In the genomic region with DNA sequence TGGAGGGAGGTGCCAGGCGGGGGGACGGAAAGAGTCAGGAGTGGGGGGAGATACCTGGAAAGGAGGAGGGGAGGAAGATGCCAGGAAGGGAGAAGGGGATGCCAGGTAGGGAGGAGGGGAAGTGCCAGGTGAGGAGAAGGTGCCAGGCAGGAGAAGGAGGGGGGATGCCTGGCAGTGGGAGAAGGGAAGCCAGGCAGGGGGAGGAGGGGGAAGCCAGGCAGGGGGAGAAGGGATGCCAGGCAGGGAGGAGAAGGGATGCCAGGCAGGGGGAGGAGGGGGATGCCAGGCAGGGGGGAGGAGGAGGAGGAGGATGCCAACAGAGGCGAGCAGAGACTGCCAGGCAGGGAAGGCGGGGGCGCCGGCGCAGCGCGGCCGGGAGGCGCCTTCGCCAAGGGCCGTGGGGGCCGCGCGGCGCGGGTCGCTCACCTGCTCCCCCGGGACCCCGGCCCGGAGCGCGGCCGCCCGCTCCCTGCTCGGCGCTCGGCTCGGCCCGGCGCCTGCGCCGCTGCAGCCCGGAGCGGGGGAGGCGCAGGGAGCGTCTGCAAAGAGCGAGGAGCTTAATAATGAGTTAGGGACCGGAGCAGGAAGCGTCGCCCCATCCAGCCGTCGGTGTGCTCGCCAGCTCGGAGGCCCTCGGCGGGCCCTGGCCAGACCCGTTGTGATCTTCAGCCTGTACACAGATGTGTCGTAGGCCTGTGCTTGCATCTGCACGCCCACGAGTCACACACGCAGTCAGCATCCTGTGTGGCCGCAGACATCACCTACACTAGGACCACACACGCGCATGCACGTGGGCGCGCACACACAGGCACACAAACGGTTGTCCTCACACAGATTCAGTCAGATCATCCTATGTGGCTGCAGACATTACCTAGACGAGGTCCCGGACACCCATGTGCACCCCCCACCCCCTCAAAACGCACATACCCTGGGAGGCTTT, we compare ENCODE assay signal across 8 cellular contexts. TPM values are rescaled to one million over a fixed set of nuclear protein-coding genes. Genes with fewer than 3 reads are reported as not detected.
A peak's percentile ranks its signal among the peaks of the same experiment; 100 is the strongest.
DNase-seq lines count a peak whose midpoint lies in the region; ATAC-seq and TF ChIP-seq lines count a peak whose summit lies in the region.

No MANE protein-coding gene starts in this region.

- H3K4me3 ChIP-seq in DOHH2 (ENCODE audit: low read length) = peak overlapping the region; percentile 41
- H3K4me3 ChIP-seq in NT2/D1 (ENCODE audit: insufficient read length, low read depth) = peak overlapping the region; percentile 39
- peak overlapping the region; percentile 29 for H3K4me3 ChIP-seq in fibroblast of mammary gland (ENCODE audit: control insufficient read depth, low read depth, low read length)

- no peaks in the 10 kb centered on the region for H4K20me1 ChIP-seq in DOHH2 (ENCODE audit: control insufficient read depth, insufficient read depth, low read depth, low read length)

- H3K4me2 ChIP-seq in DOHH2 (ENCODE audit: low read length) = peak overlapping the region; percentile 49

- DNase-seq in NT2/D1 (ENCODE audit: low read depth, low spot score) (peak; percentile 46), fibroblast of mammary gland (ENCODE audit: low read depth) (peak; percentile 57)
- DNase-seq in activated T-cell treated with anti-CD3 and anti-CD28 coated beads, Interleukin-2, amount 50 U/mL, for 48 hours = peak; percentile 67 to 76
- DNase-seq in naive thymus-derived CD8-positive, alpha-beta T cell = peak; percentile 22 to 76 (median 52)
- DNase-seq in stimulated activated naive B cell treated with anti-CD40 and anti-IgM and Interleukin-4, amounts not matched to agents 10 μg/mL and 1 μg/mL and 100 μg/mL, for 72 hours = peak; percentile 37

- H3K27me3 Mint-ChIP-seq in naive thymus-derived CD8-positive, alpha-beta T cell = peaks cover 0 to 18% (median 2%) of the 10 kb centered on the region in 5 donors
- H3K27me3 Mint-ChIP-seq in stimulated activated naive B cell treated with anti-CD40 and anti-IgM and Interleukin-4, amounts not matched to agents 10 μg/mL and 1 μg/mL and 100 μg/mL, for 72 hours = peaks cover 64 to 74% of the 10 kb centered on the region in 2 donors

- peaks cover 31 to 48% (median 42%) of the 10 kb centered on the region in 4 donors for H3K4me1 Mint-ChIP-seq in naive thymus-derived CD8-positive, alpha-beta T cell
- H3K4me1 Mint-ChIP-seq in stimulated activated naive B cell treated with anti-CD40 and anti-IgM and Interleukin-4, amounts not matched to agents 10 μg/mL and 1 μg/mL and 100 μg/mL, for 72 hours = peaks cover 9 to 17% of the 10 kb centered on the region in 2 donors

- no peaks in the 10 kb centered on the region for H3K9me3 Mint-ChIP-seq in naive thymus-derived CD8-positive, alpha-beta T cell
- H3K9me3 Mint-ChIP-seq in stimulated activated naive B cell treated with anti-CD40 and anti-IgM and Interleukin-4, amounts not matched to agents 10 μg/mL and 1 μg/mL and 100 μg/mL, for 72 hours = no peaks in the 10 kb centered on the region

- no peaks in the 10 kb centered on the region for H3K79me2 ChIP-seq in DOHH2 (ENCODE audit: control insufficient read depth, low read length)

- peak; percentile 46 for ATAC-seq in HG03520 (IDR thresholded peaks at IDR 0.05; ENCODE audit: unreplicated experiment)
- ATAC-seq in naive thymus-derived CD8-positive, alpha-beta T cell = peak; percentile 78 to 84
- ATAC-seq in stimulated activated naive B cell treated with anti-CD40 and anti-IgM and Interleukin-4, amounts not matched to agents 10 μg/mL and 1 μg/mL and 100 μg/mL, for 72 hours (replicated peaks) = peak; percentile 89 to 92
- ATAC-seq in GM19328 (IDR thresholded peaks at IDR 0.05; ENCODE audit: unreplicated experiment) = no peak

- no peaks in the 10 kb centered on the region for H3K36me3 ChIP-seq in DOHH2 (ENCODE audit: control insufficient read depth, low read length)
- H3K36me3 ChIP-seq in NT2/D1 (ENCODE audit: insufficient read depth, insufficient read length, low read length) = no peaks in the 10 kb centered on the region

- peak overlapping the region; percentile 79 to 91 (median 86) for H3K4me3 Mint-ChIP-seq in naive thymus-derived CD8-positive, alpha-beta T cell
- H3K4me3 Mint-ChIP-seq in stimulated activated naive B cell treated with anti-CD40 and anti-IgM and Interleukin-4, amounts not matched to agents 10 μg/mL and 1 μg/mL and 100 μg/mL, for 72 hours = peak overlapping the region; percentile 68 to 74

- H3K27me3 ChIP-seq in DOHH2 (ENCODE audit: control insufficient read depth, low read length) (peaks cover 35% of the 10 kb centered on the region), NT2/D1 (ENCODE audit: insufficient read depth, insufficient read length) (peaks cover 37% of the 10 kb centered on the region)

- peaks cover 3% of the 10 kb centered on the region; the same call in 1 of the 2 replicates for H3K4me1 ChIP-seq in DOHH2 (ENCODE audit: control insufficient read depth, low read length)
- peaks cover 11% of the 10 kb centered on the region for H3K4me1 ChIP-seq in NT2/D1 (ENCODE audit: insufficient read depth, insufficient read length)

- no peaks in the 10 kb centered on the region for H3K9me2 ChIP-seq in DOHH2 (replicated peaks; ENCODE audit: control insufficient read depth, low read length)

- H3K9ac ChIP-seq in NT2/D1 (ENCODE audit: insufficient read length, low read depth) = peak overlapping the region; percentile 36

- H3K9me3 ChIP-seq in DOHH2 (ENCODE audit: control insufficient read depth, insufficient read depth, low read length) (no peaks in the 10 kb centered on the region), NT2/D1 (ENCODE audit: insufficient read depth, low read length) (no peaks in the 10 kb centered on the region)

- TF ChIP-seq CTCF in DOHH2 (IDR thresholded peaks at IDR 0.05; ENCODE audit: low read depth, low read length, poor library complexity, severe bottlenecking) (no peak), fibroblast of mammary gland (conservative IDR thresholded peaks at IDR 0.05; ENCODE audit: control insufficient read depth, insufficient read depth, low read depth, low read length) (no peak)

- POLR2A ChIA-PET in naive thymus-derived CD8-positive, alpha-beta T cell (lab: Charles Lee) = interaction anchor here (0.8 to 1.5 kb wide), 3 partner anchors 10 to 28 kb away, joined by 3 to 7 read pairs (median 3); partner anchors contain the start of gene SMARCD3

- H3F3A ChIP-seq in DOHH2 (ENCODE audit: control insufficient read depth, insufficient read depth) = no peaks in the 10 kb centered on the region

- H3K27ac ChIP-seq in DOHH2 (ENCODE audit: low read depth, low read length) = no peak overlapping the region

- no peaks in the 10 kb centered on the region for H3K36me3 Mint-ChIP-seq in naive thymus-derived CD8-positive, alpha-beta T cell
- no peaks in the 10 kb centered on the region for H3K36me3 Mint-ChIP-seq in stimulated activated naive B cell treated with anti-CD40 and anti-IgM and Interleukin-4, amounts not matched to agents 10 μg/mL and 1 μg/mL and 100 μg/mL, for 72 hours

- H3K27ac Mint-ChIP-seq in naive thymus-derived CD8-positive, alpha-beta T cell = peak overlapping the region; percentile 77 to 94 (median 86)
- H3K27ac Mint-ChIP-seq in stimulated activated naive B cell treated with anti-CD40 and anti-IgM and Interleukin-4, amounts not matched to agents 10 μg/mL and 1 μg/mL and 100 μg/mL, for 72 hours = no peak overlapping the region

RNA-seq across cellular contexts. Expression of gene SMARCD3, which starts 28.4 kb away (rescaled TPM):
- 10 to 100 TPM in 1 of 2 experiments, 1 to 10 TPM in 1; 9.7 to 11.8 TPM for total RNA-seq in naive thymus-derived CD8-positive, alpha-beta T cell
- polyA plus RNA-seq in naive thymus-derived CD8-positive, alpha-beta T cell = 10 to 100 TPM in 2 of 3 donors, 1 to 10 TPM in 1; 9.8 to 18.6 (median 15.6) TPM

RNA-seq across cellular contexts. Expression of gene CHPF2, which starts 44.6 kb away (rescaled TPM):
- total RNA-seq in naive thymus-derived CD8-positive, alpha-beta T cell = 10 to 100 TPM; 47.8 to 48.6 TPM
- polyA plus RNA-seq in naive thymus-derived CD8-positive, alpha-beta T cell = 10 to 100 TPM; 16.8 to 20.1 (median 17.6) TPM

RNA-seq across cellular contexts. Expression of gene ABCF2, which starts 49.9 kb away (rescaled TPM):
- total RNA-seq in naive thymus-derived CD8-positive, alpha-beta T cell = 10 to 100 TPM; 30.2 to 34.2 TPM
- 10 to 100 TPM; 23.0 to 40.4 (median 31.6) TPM for polyA plus RNA-seq in naive thymus-derived CD8-positive, alpha-beta T cell
